Comparison of ENCODE assay signal across 8 cellular contexts in the genomic region with DNA sequence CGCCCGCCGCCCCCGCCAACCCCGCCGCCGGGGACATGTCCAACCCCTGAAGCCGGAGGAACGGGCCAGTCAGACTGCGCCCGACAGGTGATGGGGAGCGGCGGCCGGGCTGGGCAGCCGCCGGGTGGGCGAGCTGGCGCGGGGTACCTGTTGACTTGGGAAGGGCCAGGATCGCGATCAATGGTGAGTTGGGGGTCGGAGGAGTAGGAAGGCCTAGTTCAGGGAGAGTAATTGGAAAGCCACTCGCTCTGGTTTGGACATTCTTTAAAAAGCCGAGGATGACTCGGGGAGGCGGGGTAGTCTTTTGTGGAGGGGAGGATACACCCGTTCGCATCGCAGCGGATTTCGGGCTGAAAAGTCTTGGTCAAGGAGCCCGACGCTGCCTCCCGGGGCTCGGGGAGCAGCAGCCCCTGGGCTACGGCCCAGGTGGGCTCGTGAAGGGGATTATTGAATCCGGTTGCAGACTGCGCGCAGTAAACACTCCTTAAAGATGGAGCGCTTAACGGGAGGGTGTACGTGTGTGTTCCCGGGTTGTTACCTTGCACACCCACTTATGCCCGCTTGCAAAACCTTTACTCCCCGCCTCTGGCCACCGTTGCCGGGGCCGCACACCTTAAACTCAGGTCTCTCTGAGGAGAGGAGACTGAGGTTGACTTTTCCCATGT.
DNase-seq lines count a peak whose midpoint lies in the region; ATAC-seq and TF ChIP-seq lines count a peak whose summit lies in the region.

No MANE protein-coding gene starts in this region.

- peaks cover 31% of the 10 kb centered on the region for H3K79me2 ChIP-seq in OCI-LY3 (ENCODE audit: low read length)

- POLR2A ChIA-PET in GM10248 (lab: Yijun Ruan, JAX): interaction anchor here (0.6 kb wide), 1 partner anchor 16 kb away, joined by 4 read pairs; no protein-coding TSS in a partner anchor

- peak overlapping the region; percentile 79 for H3K9ac ChIP-seq in OCI-LY3 (ENCODE audit: low read length)

- no peak for ATAC-seq in HG02571 (IDR thresholded peaks at IDR 0.05; ENCODE audit: unreplicated experiment)

- H3K27me3 Mint-ChIP-seq in HFFc6 (ENCODE audit: insufficient read depth): no peaks in the 10 kb centered on the region

- H2AFZ ChIP-seq in OCI-LY3 (ENCODE audit: low read depth, low read length): no peak overlapping the region

- H3K36me3 Mint-ChIP-seq in HFFc6 (ENCODE audit: low read depth): no peaks in the 10 kb centered on the region; the same call in 1 of the 2 replicates

- TF ChIP-seq CTCF in GM10248 (IDR thresholded peaks at IDR 0.05; ENCODE audit: control extremely low read depth, extremely low read depth, low read depth, missing control alignments): no peak
- no peak for TF ChIP-seq CTCF in HFFc6 (IDR thresholded peaks at IDR 0.05)
- no peak for TF ChIP-seq CTCF in OCI-LY3 (IDR thresholded peaks at IDR 0.05; ENCODE audit: low read depth, low read length)

- H3K27ac Mint-ChIP-seq in HFFc6: peak overlapping the region; percentile 89

- peak overlapping the region; percentile 93 for H3K4me3 Mint-ChIP-seq in HFFc6

- H3K36me3 ChIP-seq in OCI-LY3 (replicated peaks; ENCODE audit: low read depth, low read length): no peaks in the 10 kb centered on the region

- DNase-seq in GM10248 (ENCODE audit: extremely low spot score): peak; percentile 40
- no peak for DNase-seq in HFFc6
- peak; percentile 5 for DNase-seq in amniotic epithelial cell (ENCODE audit: low read depth)
- DNase-seq in hepatic stellate cell (ENCODE audit: low spot score): peak; percentile 53
- peak; percentile 74 for DNase-seq in retina
- no peak for DNase-seq in 8988T

- no peaks in the 10 kb centered on the region for H3K27me3 ChIP-seq in OCI-LY3 (ENCODE audit: low read depth, low read length)

- CTCF ChIA-PET in GM10248 (lab: Yijun Ruan, JAX): interaction anchor here (0.7 to 0.8 kb wide), 2 partner anchors 59 to 124 kb away, joined by 3 to 4 read pairs; partner anchors contain the start of gene GOSR1

- peak overlapping the region; percentile 79 for H3K4me3 ChIP-seq in OCI-LY3 (ENCODE audit: low read length)

- peaks cover 54% of the 10 kb centered on the region for H3K4me1 Mint-ChIP-seq in HFFc6 (ENCODE audit: low read depth)

- peak overlapping the region; percentile 64; the same call in 1 of the 2 replicates for H3K27ac ChIP-seq in OCI-LY3 (ENCODE audit: low read length)

- H3K4me2 ChIP-seq in OCI-LY3 (ENCODE audit: low read length): peak overlapping the region; percentile 83

- H4K20me1 ChIP-seq in OCI-LY3 (ENCODE audit: insufficient read depth, low read length): 0 out of 2 replicates have a peak, but pooled peaks cover 3% of the 10 kb centered on the region

- peaks cover 13% of the 10 kb centered on the region for H3K4me1 ChIP-seq in OCI-LY3 (ENCODE audit: low read length)

- no peaks in the 10 kb centered on the region for H3K9me3 ChIP-seq in OCI-LY3 (ENCODE audit: insufficient read depth, low read length)

- H3K9me3 Mint-ChIP-seq in HFFc6: no peaks in the 10 kb centered on the region; the same call in 1 of the 2 replicates

Comparison
In these comparisons a context has a peak if more than half of its experiments do, and no peak if none do; other contexts are left out.
1. DNase-seq: peak in GM10248 (single experiment), amniotic epithelial cell (single experiment), hepatic stellate cell (single experiment) and retina (single experiment); none in HFFc6 (single experiment) and 8988T (single experiment).